Comparison of ENCODE assay signal across 9 cellular contexts in the genomic region with DNA sequence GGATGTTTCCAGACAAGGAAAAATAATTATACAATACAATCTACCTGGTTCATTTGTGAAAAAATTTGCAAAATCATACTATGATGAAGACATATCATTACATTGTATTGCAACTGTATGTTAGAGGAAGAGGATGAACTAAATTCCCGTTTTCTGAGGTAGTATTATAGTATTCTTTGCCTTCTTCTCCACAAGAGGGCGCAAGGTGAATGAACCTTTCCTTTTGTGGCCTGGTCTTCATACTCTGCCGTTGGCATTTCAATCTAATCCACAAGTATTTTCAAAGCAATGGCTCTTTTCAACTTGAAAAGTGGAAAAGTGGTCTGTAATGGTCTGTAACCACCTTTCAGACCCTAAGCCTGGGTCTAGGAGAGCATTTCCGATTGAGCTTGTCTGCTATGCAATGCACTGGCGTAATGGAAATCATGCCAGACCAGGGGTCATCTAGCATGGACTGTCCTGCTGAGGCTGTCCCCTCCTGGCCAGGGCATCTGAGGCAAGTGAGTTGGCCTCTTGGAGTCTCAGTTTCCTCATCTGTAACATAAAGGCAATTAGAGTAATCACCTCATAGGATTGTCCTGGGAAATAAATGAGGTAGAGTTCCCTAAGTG. TPM values are rescaled to one million over a fixed set of nuclear protein-coding genes. Genes with fewer than 3 reads are reported as not detected.
DNase-seq lines count a peak whose midpoint lies in the region; ATAC-seq and TF ChIP-seq lines count a peak whose summit lies in the region.
"Had no signal": no experiment of that assay in that cellular context is flagged by ENCODE, and none has a peak within 500 bp of the region (broad histone marks: within the 10 kb centered on the region; RNA-seq: fewer than 3 reads in every experiment).

No MANE protein-coding gene starts in this region.

- peak in 4 of 10 experiments; percentile 5 to 31 (median 18) for DNase-seq in CD4-positive, alpha-beta T cell
- DNase-seq in NCI-H510A (lab: John Stamatoyannopoulos, UW) (peak; percentile 56), fibroblast of gingiva (ENCODE audit: low read depth) (peak; percentile 65)
- DNase-seq in activated CD4-positive, alpha-beta T cell treated with anti-CD3 and anti-CD28 coated beads for 48 hours, result peak; percentile 49

- no peak overlapping the region for H3K27ac Mint-ChIP-seq in CD4-positive, alpha-beta T cell
- no peak overlapping the region for H3K27ac Mint-ChIP-seq in nephron
- H3K27ac Mint-ChIP-seq: T-helper 1 cell treated with Interleukin-12 subunit alpha and Interleukin-12 subunit beta and Interleukin-4 antibody, amounts not matched to agents 30 μg/mL and 1 μg/mL, for 36 hours had no signal

- no peak overlapping the region for H3K4me3 Mint-ChIP-seq in CD4-positive, alpha-beta T cell
- H3K4me3 Mint-ChIP-seq in nephron, result no peak overlapping the region
- H3K4me3 Mint-ChIP-seq: T-helper 1 cell treated with Interleukin-12 subunit alpha and Interleukin-12 subunit beta and Interleukin-4 antibody, amounts not matched to agents 30 μg/mL and 1 μg/mL, for 36 hours had no signal

- H3K9me3 Mint-ChIP-seq in CD4-positive, alpha-beta T cell, result no peaks in the 10 kb centered on the region
- no peaks in the 10 kb centered on the region for H3K9me3 Mint-ChIP-seq in nephron
- H3K9me3 Mint-ChIP-seq: T-helper 1 cell treated with Interleukin-12 subunit alpha and Interleukin-12 subunit beta and Interleukin-4 antibody, amounts not matched to agents 30 μg/mL and 1 μg/mL, for 36 hours had no signal

- H3K27ac ChIP-seq in CD4-positive, alpha-beta T cell (ENCODE audit: low read depth, low read length), result no peak overlapping the region

- intact Hi-C loops in CD4-positive, alpha-beta T cell (cut with DNase I, micrococcal nuclease), result loop anchor here (1.0 to 5.0 kb wide), 5 partner anchors 104 to 874 kb away; no protein-coding TSS in a partner anchor

- ATAC-seq in CD4-positive, alpha-beta T cell (ENCODE audit: poor library complexity), result peak; percentile 75
- ATAC-seq in GM18870 (IDR thresholded peaks at IDR 0.05; ENCODE audit: unreplicated experiment) (peak; percentile 55), HG03439 (IDR thresholded peaks at IDR 0.05; ENCODE audit: unreplicated experiment) (peak; percentile 60), GM21526 (IDR thresholded peaks at IDR 0.05; ENCODE audit: low FRiP score, unreplicated experiment) (no peak)

- no peaks in the 10 kb centered on the region for H3K27me3 ChIP-seq in CD4-positive, alpha-beta T cell (ENCODE audit: control insufficient read depth, insufficient read depth, low read length)

- TF ChIP-seq CTCF in CD4-positive, alpha-beta T cell (IDR thresholded peaks at IDR 0.05), result peak; percentile 94
- TF ChIP-seq CTCF in nephron (IDR thresholded peaks at IDR 0.05; ENCODE audit: unreplicated experiment in 3 of 3), result peak; percentile 63 to 91 (median 75)

- no peaks in the 10 kb centered on the region for H3K9me3 ChIP-seq in CD4-positive, alpha-beta T cell (ENCODE audit: control insufficient read depth, low read length)

- peaks cover 10% of the 10 kb centered on the region for H3K27me3 Mint-ChIP-seq in CD4-positive, alpha-beta T cell
- peaks cover 10% of the 10 kb centered on the region for H3K27me3 Mint-ChIP-seq in nephron (ENCODE audit: low read depth)

- CTCF ChIA-PET in CD4-positive, alpha-beta T cell (lab: Charles Lee), result interaction anchor here (0.8 to 1.4 kb wide), 5 partner anchors 8 to 26 kb away, joined by 3 to 5 read pairs (median 3); no protein-coding TSS in a partner anchor

- no peaks in the 10 kb centered on the region for H3K36me3 Mint-ChIP-seq in CD4-positive, alpha-beta T cell (ENCODE audit: low read depth)
- no peaks in the 10 kb centered on the region for H3K36me3 Mint-ChIP-seq in nephron (ENCODE audit: low read depth)

- POLR2A ChIA-PET in CD4-positive, alpha-beta T cell (lab: Charles Lee), result interaction anchor here (1.3 kb wide), 1 partner anchor 89 kb away, joined by 6 read pairs; a partner anchor contains a TSS

- H3K4me1 Mint-ChIP-seq in CD4-positive, alpha-beta T cell (ENCODE audit: low read depth), result peaks cover 24% of the 10 kb centered on the region
- H3K4me1 Mint-ChIP-seq in nephron, result no peaks in the 10 kb centered on the region

RNA-seq across cellular contexts. Expression of a gene that starts 30.8 kb away (rescaled TPM):
- under 1 TPM; 0.25 to 0.28 TPM for total RNA-seq in CD4-positive, alpha-beta T cell
